27 cellular contexts compared by ENCODE assay signal in genomic region chr15:24678485-24678884, GRCh38. TPM values are rescaled to one million over a fixed set of nuclear protein-coding genes. Genes with fewer than 3 reads are reported as not detected.
"Had no signal": no experiment of that assay in that cellular context is flagged by ENCODE, and none has a peak within 500 bp of the region (broad histone marks: within the 10 kb centered on the region; RNA-seq: fewer than 3 reads in every experiment).

No MANE protein-coding gene starts in this region.

- FAIRE-seq: colon had no signal

- H3K4me1 ChIP-seq: lower lobe of right lung, thyroid gland had no signal

- H3K9me3 ChIP-seq: lower lobe of right lung, thyroid gland had no signal

- H3K4me3 Mint-ChIP-seq: activated CD4-positive, alpha-beta T cell treated with anti-CD3 and anti-CD28 coated beads, Interleukin-2, amount 10 ng/mL, durations not matched to agents 7 days and 5 days; activated CD8-positive, alpha-beta T cell treated with anti-CD3 and anti-CD28 coated beads, Interleukin-2, amount 10 ng/mL, durations not matched to agents 7 days and 5 days; activated naive CD4-positive, alpha-beta T cell treated with anti-CD3 and anti-CD28 coated beads for 36 hours; activated T-cell treated with anti-CD3 and anti-CD28 coated beads, Interleukin-2, amount 50 U/mL, for 4 hours; brain; mesothelial cell of epicardium; nephron had no signal

- H3K27ac Mint-ChIP-seq: activated CD4-positive, alpha-beta T cell treated with anti-CD3 and anti-CD28 coated beads, Interleukin-2, amount 10 ng/mL, durations not matched to agents 7 days and 5 days; activated CD8-positive, alpha-beta T cell treated with anti-CD3 and anti-CD28 coated beads, Interleukin-2, amount 10 ng/mL, durations not matched to agents 7 days and 5 days; activated naive CD4-positive, alpha-beta T cell treated with anti-CD3 and anti-CD28 coated beads for 36 hours; brain; mesothelial cell of epicardium; nephron had no signal

- DNase-seq: activated CD4-positive, alpha-beta T cell treated with anti-CD3 and anti-CD28 coated beads, Interleukin-2, amount 10 ng/mL, durations not matched to agents 7 days and 5 days; activated CD8-positive, alpha-beta T cell treated with anti-CD3 and anti-CD28 coated beads, Interleukin-2, amount 10 ng/mL, durations not matched to agents 7 days and 5 days; activated naive CD4-positive, alpha-beta T cell treated with anti-CD3 and anti-CD28 coated beads for 36 hours; activated T-cell treated with anti-CD3 and anti-CD28 coated beads, Interleukin-2, amount 50 U/mL, for 4 hours; anterior cingulate cortex; central memory CD4-positive, alpha-beta T cell; dorsolateral prefrontal cortex; erythroblast; foreskin melanocyte; glutamatergic neuron; hippocampal formation; islet precursor cell; left colon; lower lobe of right lung; nucleus accumbens; retina; stimulated activated CD4-positive, alpha-beta T cell treated with anti-CD3 and anti-CD28 coated beads, Interleukin-12 subunit alpha, Interleukin-12 subunit beta, amount 100 ng/mL, for 4 hours; stimulated activated CD4-positive, alpha-beta T cell treated with anti-CD3 and anti-CD28 coated beads, Interleukin-2, amount 100 ng/mL, for 24 hours; stimulated activated naive CD4-positive, alpha-beta T cell treated with Interleukin-2 at 50 U/mL for 16 hours; thyroid gland had no signal

- H3K4me3 ChIP-seq: dorsolateral prefrontal cortex, lower lobe of right lung, thyroid gland had no signal

- H3K4me1 Mint-ChIP-seq: activated CD4-positive, alpha-beta T cell treated with anti-CD3 and anti-CD28 coated beads, Interleukin-2, amount 10 ng/mL, durations not matched to agents 7 days and 5 days; brain; mesothelial cell of epicardium; nephron had no signal

- ATAC-seq: activated CD4-positive, CD25-positive, alpha-beta regulatory T cell treated with anti-CD3 and anti-CD28 coated beads, Interleukin-2, amount 50 U/mL, for 24 hours; activated CD8-positive, alpha-beta T cell treated with anti-CD3 and anti-CD28 coated beads, Interleukin-2, amount 10 ng/mL, durations not matched to agents 7 days and 5 days; activated T-cell treated with anti-CD3 and anti-CD28 coated beads, Interleukin-2, amount 50 U/mL, for 4 hours; left colon; lower lobe of right lung had no signal

- H3K27me3 Mint-ChIP-seq: activated CD4-positive, alpha-beta T cell treated with anti-CD3 and anti-CD28 coated beads, Interleukin-2, amount 10 ng/mL, durations not matched to agents 7 days and 5 days; brain had no signal

- H3K27me3 ChIP-seq: thyroid gland had no signal

- H3K27ac ChIP-seq: dorsolateral prefrontal cortex, lower lobe of right lung, thyroid gland had no signal

- H3K36me3 Mint-ChIP-seq: brain had no signal

- H3K36me3 ChIP-seq: lower lobe of right lung, thyroid gland had no signal

RNA-seq across cellular contexts. Expression of gene NPAP1, which starts 2.9 kb away (rescaled TPM):
- total RNA-seq: activated CD4-positive, alpha-beta T cell treated with anti-CD3 and anti-CD28 coated beads, Interleukin-2, amount 10 ng/mL, durations not matched to agents 7 days and 5 days; activated CD8-positive, alpha-beta T cell treated with anti-CD3 and anti-CD28 coated beads, Interleukin-2, amount 10 ng/mL, durations not matched to agents 7 days and 5 days; activated naive CD4-positive, alpha-beta T cell treated with anti-CD3 and anti-CD28 coated beads for 36 hours; activated T-cell treated with anti-CD3 and anti-CD28 coated beads, Interleukin-2, amount 50 U/mL, for 4 hours; posterior vena cava; subcutaneous adipose tissue had no signal
